Comparison of ENCODE assay signal across 8 cellular contexts in genomic region chr2:197432527-197432926, GRCh38. TPM values are rescaled to one million over a fixed set of nuclear protein-coding genes. Genes with fewer than 3 reads are reported as not detected.
DNase-seq lines count a peak whose midpoint lies in the region; ATAC-seq and TF ChIP-seq lines count a peak whose summit lies in the region.
"Not testable (repeated sequence)": the region's sequence is repeated elsewhere in the genome, so short reads cannot be mapped to it uniquely, and the experiment has no call there.

No MANE protein-coding gene starts in this region.

- not testable (repeated sequence) for H3K27me3 Mint-ChIP-seq in activated CD8-positive, alpha-beta memory T cell treated with anti-CD3 and anti-CD28 coated beads, Interleukin-2, amount 10 ng/mL, durations not matched to agents 7 days and 5 days; naive thymus-derived CD8-positive, alpha-beta T cell

- H3K4me1 ChIP-seq in HAP-1 (peaks cover 24% of the 10 kb centered on the region), OCI-LY3 (ENCODE audit: low read length) (peaks cover 50% of the 10 kb centered on the region), breast epithelium (peaks cover 5 to 28% of the 10 kb centered on the region in 2 donors)

- not testable (repeated sequence) for H3K27me3 ChIP-seq in HAP-1 (ENCODE audit: low read depth); OCI-LY3 (ENCODE audit: low read depth, low read length); breast epithelium

- not testable (repeated sequence) for TF ChIP-seq POLR2A in breast epithelium (IDR thresholded peaks at IDR 0.05)

- intact Hi-C loops in breast epithelium (cut with DNase I; ENCODE audit: low total_unique reads): not testable (repeated sequence)

- peak overlapping the region; percentile 38 for H3K27ac Mint-ChIP-seq in activated CD8-positive, alpha-beta memory T cell treated with anti-CD3 and anti-CD28 coated beads, Interleukin-2, amount 10 ng/mL, durations not matched to agents 7 days and 5 days
- H3K27ac Mint-ChIP-seq in naive thymus-derived CD8-positive, alpha-beta T cell: peak overlapping the region in 8 of 10 donors; percentile 26 to 100 (median 83)
- not testable (repeated sequence) for H3K27ac Mint-ChIP-seq in stimulated activated effector memory CD8-positive, alpha-beta T cell treated with anti-CD3 and anti-CD28 coated beads, Interleukin-12 subunit alpha, Interleukin-12 subunit beta, amount 100 ng/mL, for 72 hours

- not testable (repeated sequence) for ATAC-seq in activated CD8-positive, alpha-beta memory T cell treated with anti-CD3 and anti-CD28 coated beads, Interleukin-2, amount 10 ng/mL, durations not matched to agents 7 days and 5 days; naive thymus-derived CD8-positive, alpha-beta T cell; stimulated activated effector memory CD8-positive, alpha-beta T cell treated with anti-CD3 and anti-CD28 coated beads, Interleukin-12 subunit alpha, Interleukin-12 subunit beta, amount 100 ng/mL, for 72 hours

- H3K9ac ChIP-seq in OCI-LY3 (ENCODE audit: low read length): not testable (repeated sequence)

- not testable (repeated sequence) for TF ChIP-seq CTCF in AG04449 (IDR thresholded peaks at IDR 0.05; ENCODE audit: insufficient read depth, low read length, missing control alignments); OCI-LY3 (IDR thresholded peaks at IDR 0.05; ENCODE audit: low read depth, low read length); breast epithelium (IDR thresholded peaks at IDR 0.05); foreskin fibroblast (IDR thresholded peaks at IDR 0.05; ENCODE audit: low read depth, low read length)

- H2AFZ ChIP-seq in OCI-LY3 (ENCODE audit: low read depth, low read length): not testable (repeated sequence)

- H3K4me3 Mint-ChIP-seq in activated CD8-positive, alpha-beta memory T cell treated with anti-CD3 and anti-CD28 coated beads, Interleukin-2, amount 10 ng/mL, durations not matched to agents 7 days and 5 days: peak overlapping the region; percentile 82
- H3K4me3 Mint-ChIP-seq in naive thymus-derived CD8-positive, alpha-beta T cell: peak overlapping the region; percentile 92 to 100 (median 99)
- H3K4me3 Mint-ChIP-seq in stimulated activated effector memory CD8-positive, alpha-beta T cell treated with anti-CD3 and anti-CD28 coated beads, Interleukin-12 subunit alpha, Interleukin-12 subunit beta, amount 100 ng/mL, for 72 hours: peak overlapping the region; percentile 87

- not testable (repeated sequence) for H3K9me3 Mint-ChIP-seq in activated CD8-positive, alpha-beta memory T cell treated with anti-CD3 and anti-CD28 coated beads, Interleukin-2, amount 10 ng/mL, durations not matched to agents 7 days and 5 days (ENCODE audit: low read depth); naive thymus-derived CD8-positive, alpha-beta T cell; stimulated activated effector memory CD8-positive, alpha-beta T cell treated with anti-CD3 and anti-CD28 coated beads, Interleukin-12 subunit alpha, Interleukin-12 subunit beta, amount 100 ng/mL, for 72 hours

- H3K27ac ChIP-seq in OCI-LY3 (ENCODE audit: low read length); breast epithelium: not testable (repeated sequence)

- H3K4me3 ChIP-seq in AG04449 (ENCODE audit: low read depth, low read length): 0 out of 2 replicates have a peak overlapping the region, but pooled peaks have one; percentile 7
- peak overlapping the region; percentile 98 for H3K4me3 ChIP-seq in HAP-1
- peak overlapping the region; percentile 94; the same call in 1 of the 2 replicates for H3K4me3 ChIP-seq in OCI-LY3 (ENCODE audit: low read length)
- peak overlapping the region; percentile 39 to 96 (median 94) for H3K4me3 ChIP-seq in breast epithelium
- H3K4me3 ChIP-seq in foreskin fibroblast (ENCODE audit: low read depth in 1 of 2, low read length in 2 of 2): peak overlapping the region; percentile 90 to 98

- DNase-seq in AG04449 (ENCODE audit: low read depth, low spot score); HAP-1 (ENCODE audit: low spot score in 2 of 2); activated CD8-positive, alpha-beta memory T cell treated with anti-CD3 and anti-CD28 coated beads, Interleukin-2, amount 10 ng/mL, durations not matched to agents 7 days and 5 days; breast epithelium (ENCODE audit: low spot score in 2 of 2); foreskin fibroblast; naive thymus-derived CD8-positive, alpha-beta T cell; stimulated activated effector memory CD8-positive, alpha-beta T cell treated with anti-CD3 and anti-CD28 coated beads, Interleukin-12 subunit alpha, Interleukin-12 subunit beta, amount 100 ng/mL, for 72 hours (ENCODE audit: low spot score in 2 of 2): not testable (repeated sequence)

- POLR2A ChIA-PET in AG04449 (lab: Yijun Ruan, JAX): not testable (repeated sequence)
- POLR2A ChIA-PET in naive thymus-derived CD8-positive, alpha-beta T cell (lab: Charles Lee): interaction anchor here (1.4 to 9.9 kb wide), 3 partner anchors 20 to 83 kb away, joined by 6 to 187 read pairs (median 7); partner anchors contain the start of genes COQ10B, HSPD1, HSPE1 and MOB4

- H3K36me3 ChIP-seq in HAP-1 (replicated peaks); OCI-LY3 (replicated peaks; ENCODE audit: low read depth, low read length); breast epithelium: not testable (repeated sequence)

- in situ Hi-C loops in HAP-1 (cut with MboI; ENCODE audit: low sequenced_read_pairs): loop anchor here (10.0 kb wide), 1 partner anchor 272 kb away; the partner anchor contains the start of gene MARS2

- H4K20me1 ChIP-seq in OCI-LY3 (ENCODE audit: insufficient read depth, low read length): peaks cover 66% of the 10 kb centered on the region

- peaks cover 56% of the 10 kb centered on the region for H3K4me1 Mint-ChIP-seq in activated CD8-positive, alpha-beta memory T cell treated with anti-CD3 and anti-CD28 coated beads, Interleukin-2, amount 10 ng/mL, durations not matched to agents 7 days and 5 days
- H3K4me1 Mint-ChIP-seq in naive thymus-derived CD8-positive, alpha-beta T cell: peaks cover 39 to 78% (median 73%) of the 10 kb centered on the region in 4 donors
- H3K4me1 Mint-ChIP-seq in stimulated activated effector memory CD8-positive, alpha-beta T cell treated with anti-CD3 and anti-CD28 coated beads, Interleukin-12 subunit alpha, Interleukin-12 subunit beta, amount 100 ng/mL, for 72 hours: peaks cover 67% of the 10 kb centered on the region

- peaks cover 87% of the 10 kb centered on the region for H3K79me2 ChIP-seq in OCI-LY3 (ENCODE audit: low read length)

- CTCF ChIA-PET in AG04449 (lab: Yijun Ruan, JAX): interaction anchor here (0.9 kb wide), 1 partner anchor 7 kb away, joined by 3 read pairs; no protein-coding TSS in a partner anchor
- CTCF ChIA-PET in activated CD8-positive, alpha-beta memory T cell treated with anti-CD3 and anti-CD28 coated beads, Interleukin-2, amount 10 ng/mL, durations not matched to agents 7 days and 5 days (lab: Charles Lee): interaction anchor here (0.7 to 2.9 kb wide), 4 partner anchors 8 to 462 kb away, joined by 3 to 8 read pairs (median 4); partner anchors contain the start of genes COQ10B, HSPD1 and HSPE1

- H3K4me2 ChIP-seq in OCI-LY3 (ENCODE audit: low read length): peak overlapping the region; percentile 95

- not testable (repeated sequence) for H3K9me3 ChIP-seq in HAP-1; OCI-LY3 (ENCODE audit: insufficient read depth, low read length); breast epithelium

- H3K36me3 Mint-ChIP-seq in activated CD8-positive, alpha-beta memory T cell treated with anti-CD3 and anti-CD28 coated beads, Interleukin-2, amount 10 ng/mL, durations not matched to agents 7 days and 5 days: peaks cover 26% of the 10 kb centered on the region
- peaks cover 0 to 30% (median 0%) of the 10 kb centered on the region in 3 donors for H3K36me3 Mint-ChIP-seq in naive thymus-derived CD8-positive, alpha-beta T cell
- peaks cover 66% of the 10 kb centered on the region for H3K36me3 Mint-ChIP-seq in stimulated activated effector memory CD8-positive, alpha-beta T cell treated with anti-CD3 and anti-CD28 coated beads, Interleukin-12 subunit alpha, Interleukin-12 subunit beta, amount 100 ng/mL, for 72 hours

RNA-seq across cellular contexts. Expression of gene SF3B1, which starts 2.3 kb away (rescaled TPM):
- 100 to 1,000 TPM; 266 to 298 TPM for total RNA-seq in activated CD8-positive, alpha-beta memory T cell treated with anti-CD3 and anti-CD28 coated beads, Interleukin-2, amount 10 ng/mL, durations not matched to agents 7 days and 5 days
- total RNA-seq in breast epithelium: 100 to 1,000 TPM; 403 to 552 (median 415) TPM
- total RNA-seq in naive thymus-derived CD8-positive, alpha-beta T cell: 100 to 1,000 TPM; 702 to 768 TPM
- polyA plus RNA-seq in naive thymus-derived CD8-positive, alpha-beta T cell: 100 to 1,000 TPM; 120 to 131 (median 120) TPM

RNA-seq across cellular contexts. Expression of gene COQ10B, which starts 20.8 kb away (rescaled TPM):
- 10 to 100 TPM; 25.9 to 26.6 TPM for total RNA-seq in activated CD8-positive, alpha-beta memory T cell treated with anti-CD3 and anti-CD28 coated beads, Interleukin-2, amount 10 ng/mL, durations not matched to agents 7 days and 5 days
- total RNA-seq in breast epithelium: 10 to 100 TPM; 30.7 to 34.4 (median 32.8) TPM
- total RNA-seq in naive thymus-derived CD8-positive, alpha-beta T cell: 10 to 100 TPM; 33.2 to 35.1 TPM
- 10 to 100 TPM; 30.0 to 43.4 (median 39.4) TPM for polyA plus RNA-seq in naive thymus-derived CD8-positive, alpha-beta T cell

Comparison
In these comparisons a context has a peak if more than half of its experiments do, and no peak if none do; other contexts are left out.
1. H3K4me3 ChIP-seq: peak in every context shown above with its lines; median percentile 98 in HAP-1; 94 in OCI-LY3; 94 in breast epithelium; 94 in foreskin fibroblast; 7 in AG04449.